ENCODE assay signal across 15 cellular contexts in genomic region chr14:38553586-38553985, GRCh38.
A peak's percentile ranks its signal among the peaks of the same experiment; 100 is the strongest.
DNase-seq lines count a peak whose midpoint lies in the region; ATAC-seq and TF ChIP-seq lines count a peak whose summit lies in the region.
"Had no signal": no experiment of that assay in that cellular context is flagged by ENCODE, and none has a peak within 500 bp of the region (broad histone marks: within the 10 kb centered on the region; RNA-seq: fewer than 3 reads in every experiment).

No MANE protein-coding gene starts in this region.

- H3K9me3 ChIP-seq in RWPE2 (ENCODE audit: severe bottlenecking) (no peaks in the 10 kb centered on the region), skeletal muscle satellite cell (replicated peaks; ENCODE audit: low read length) (no peaks in the 10 kb centered on the region), tibial artery (no peaks in the 10 kb centered on the region)
- H3K9me3 ChIP-seq: vagina had no signal

- no peak for TF ChIP-seq CTCF in RWPE2 (IDR thresholded peaks at IDR 0.05; ENCODE audit: poor library complexity, severe bottlenecking)
- TF ChIP-seq CTCF in fibroblast of the aortic adventitia (IDR thresholded peaks at IDR 0.05; ENCODE audit: insufficient read depth, low read length): no peak
- TF ChIP-seq CTCF in tibial artery (IDR thresholded peaks at IDR 0.05): no peak

- no peaks in the 10 kb centered on the region for H3K36me3 ChIP-seq in RWPE2 (ENCODE audit: low read depth)
- H3K36me3 ChIP-seq in skeletal muscle satellite cell (ENCODE audit: insufficient read depth, low read length): no peaks in the 10 kb centered on the region
- H3K36me3 ChIP-seq in tibial artery: no peaks in the 10 kb centered on the region
- H3K36me3 ChIP-seq: brain microvascular endothelial cell, vagina had no signal

- no peak overlapping the region for H3K9ac ChIP-seq in skeletal muscle satellite cell (ENCODE audit: low read depth, low read length)

- ATAC-seq in RWPE2 (ENCODE audit: low read depth) (peak; percentile 56; the same call in 2 of the 3 replicates), GM18498 (IDR thresholded peaks at IDR 0.05; ENCODE audit: unreplicated experiment) (no peak)
- ATAC-seq: CD8-positive, alpha-beta T cell; stimulated activated naive CD8-positive, alpha-beta T cell treated with anti-CD3 and anti-CD28 coated beads, Interleukin-15, Interleukin-2, amounts not matched to agents 100 U/mL and 50 U/mL, for 24 hours had no signal

- DNase-seq in ELR (ENCODE audit: low read depth) (peak; percentile 82), RWPE2 (ENCODE audit: low spot score) (no peak), fibroblast of the aortic adventitia (ENCODE audit: low read depth) (peak; percentile 47), tibial artery (no peak), DMS79 (lab: John Stamatoyannopoulos, UW) (no peak)
- DNase-seq: activated B cell treated with CpG ODN at 0.5 μM for 24 hours; activated gamma-delta T cell; brain microvascular endothelial cell; CD8-positive, alpha-beta T cell; NCI-H1694 treated with DMSO at 0.1 percent for 48 hours; NCI-H510A; stimulated activated naive CD8-positive, alpha-beta T cell treated with anti-CD3 and anti-CD28 coated beads, Interleukin-15, Interleukin-2, amounts not matched to agents 100 U/mL and 50 U/mL, for 24 hours had no signal

- H3K4me2 ChIP-seq in skeletal muscle satellite cell (ENCODE audit: low read length): peak overlapping the region; percentile 67

- intact Hi-C loops in tibial artery (cut with DNase I; ENCODE audit: low total_unique reads): no loop called here

- H3K27me3 ChIP-seq in RWPE2 (ENCODE audit: insufficient read depth, poor library complexity, severe bottlenecking) (no peaks in the 10 kb centered on the region), skeletal muscle satellite cell (ENCODE audit: control insufficient read depth, insufficient read depth, low read length) (no peaks in the 10 kb centered on the region), tibial artery (no peaks in the 10 kb centered on the region)
- H3K27me3 ChIP-seq: brain microvascular endothelial cell, vagina had no signal

- H3K27ac ChIP-seq in RWPE2 (ENCODE audit: poor library complexity, severe bottlenecking) (no peak overlapping the region), tibial artery (no peak overlapping the region)
- H3K27ac ChIP-seq: brain microvascular endothelial cell, vagina had no signal

- H3K4me1 ChIP-seq in RWPE2 (ENCODE audit: insufficient read depth, poor library complexity, severe bottlenecking) (no peaks in the 10 kb centered on the region), skeletal muscle satellite cell (ENCODE audit: control insufficient read depth, insufficient read depth, low read length) (peaks cover 18% of the 10 kb centered on the region), tibial artery (no peaks in the 10 kb centered on the region)
- H3K4me1 ChIP-seq: vagina had no signal

- no peak overlapping the region for H3K4me3 ChIP-seq in RWPE2 (ENCODE audit: severe bottlenecking)
- no peak overlapping the region for H3K4me3 ChIP-seq in fibroblast of the aortic adventitia (ENCODE audit: low read depth, low read length)
- no peak overlapping the region for H3K4me3 ChIP-seq in skeletal muscle satellite cell (ENCODE audit: low read length)
- no peak overlapping the region for H3K4me3 ChIP-seq in tibial artery
- H3K4me3 ChIP-seq: vagina had no signal

Comparison
In these comparisons a context has a peak if more than half of its experiments do, and no peak if none do; other contexts are left out.
1. DNase-seq: peak in ELR (single experiment) and fibroblast of the aortic adventitia (single experiment); none in RWPE2 (single experiment), tibial artery (0 of 2) and DMS79 (single experiment).